16 cellular contexts compared by ENCODE assay signal in genomic region chr7:101939136-101939695, GRCh38.
DNase-seq lines count a peak whose midpoint lies in the region; ATAC-seq and TF ChIP-seq lines count a peak whose summit lies in the region.
"Had no signal": no experiment of that assay in that cellular context is flagged by ENCODE, and none has a peak within 500 bp of the region (broad histone marks: within the 10 kb centered on the region; RNA-seq: fewer than 3 reads in every experiment).

No MANE protein-coding gene starts in this region.

- no peak overlapping the region for H3K27ac Mint-ChIP-seq in naive thymus-derived CD8-positive, alpha-beta T cell
- H3K27ac Mint-ChIP-seq in CD4-positive, alpha-beta memory T cell = no peak overlapping the region
- H3K27ac Mint-ChIP-seq: activated naive CD8-positive, alpha-beta T cell treated with anti-CD3 and anti-CD28 coated beads, Interleukin-2, amount 10 ng/mL, durations not matched to agents 7 days and 5 days; activated T-cell treated with anti-CD3 and anti-CD28 coated beads, Interleukin-2, amount 50 U/mL, for 24 hours; immature natural killer cell had no signal

- H3K36me3 ChIP-seq in OCI-LY3 (replicated peaks; ENCODE audit: low read depth, low read length) = peaks cover 7% of the 10 kb centered on the region
- no peaks in the 10 kb centered on the region for H3K36me3 ChIP-seq in CD4-positive, alpha-beta memory T cell (ENCODE audit: insufficient read depth, low read length)
- H3K36me3 ChIP-seq: breast epithelium had no signal

- H3K4me2 ChIP-seq in OCI-LY3 (ENCODE audit: low read length) = 0 out of 2 replicates have a peak overlapping the region, but pooled peaks have one; percentile 25

- peak; percentile 57 for ATAC-seq in GM21723 (IDR thresholded peaks at IDR 0.05; ENCODE audit: unreplicated experiment)
- ATAC-seq in sciatic nerve = no peak
- ATAC-seq in naive thymus-derived CD8-positive, alpha-beta T cell = no peak
- no peak for ATAC-seq in HG03354 (IDR thresholded peaks at IDR 0.05; ENCODE audit: poor library complexity, severe bottlenecking, unreplicated experiment)

- peaks cover 59% of the 10 kb centered on the region for H4K20me1 ChIP-seq in OCI-LY3 (ENCODE audit: insufficient read depth, low read length)

- POLR2A ChIA-PET in naive thymus-derived CD8-positive, alpha-beta T cell (lab: Charles Lee) = no interaction called here
- POLR2A ChIA-PET in CD4-positive, alpha-beta memory T cell (lab: Charles Lee; ENCODE audit: partially characterized antibody) = no interaction called here

- no peak overlapping the region for H3K9ac ChIP-seq in OCI-LY3 (ENCODE audit: low read length)

- H3K4me1 ChIP-seq in OCI-LY3 (ENCODE audit: low read length) = peaks cover 64% of the 10 kb centered on the region
- no peaks in the 10 kb centered on the region for H3K4me1 ChIP-seq in CD4-positive, alpha-beta memory T cell (ENCODE audit: insufficient read depth, low read length)
- H3K4me1 ChIP-seq: breast epithelium had no signal

- no peaks in the 10 kb centered on the region for H3K9me3 Mint-ChIP-seq in naive thymus-derived CD8-positive, alpha-beta T cell
- H3K9me3 Mint-ChIP-seq in CD4-positive, alpha-beta memory T cell = peaks cover 0 to 2% (median 0%) of the 10 kb centered on the region in 8 donors
- H3K9me3 Mint-ChIP-seq: activated naive CD8-positive, alpha-beta T cell treated with anti-CD3 and anti-CD28 coated beads, Interleukin-2, amount 10 ng/mL, durations not matched to agents 7 days and 5 days; activated T-cell treated with anti-CD3 and anti-CD28 coated beads, Interleukin-2, amount 50 U/mL, for 24 hours; immature natural killer cell had no signal

- H3K9me3 ChIP-seq in OCI-LY3 (ENCODE audit: insufficient read depth, low read length) = 0 out of 2 replicates have a peak, but pooled peaks cover 3% of the 10 kb centered on the region
- no peaks in the 10 kb centered on the region for H3K9me3 ChIP-seq in CD4-positive, alpha-beta memory T cell (ENCODE audit: control insufficient read depth in 1 of 2, low read length in 2 of 2)
- H3K9me3 ChIP-seq: breast epithelium, SJSA1 had no signal

- CTCF ChIA-PET in CD4-positive, alpha-beta memory T cell (lab: Charles Lee; ENCODE audit: partially characterized antibody) = no interaction called here

- no peaks in the 10 kb centered on the region for H3K27me3 Mint-ChIP-seq in naive thymus-derived CD8-positive, alpha-beta T cell
- H3K27me3 Mint-ChIP-seq in CD4-positive, alpha-beta memory T cell = no peaks in the 10 kb centered on the region
- H3K27me3 Mint-ChIP-seq: activated naive CD8-positive, alpha-beta T cell treated with anti-CD3 and anti-CD28 coated beads, Interleukin-2, amount 10 ng/mL, durations not matched to agents 7 days and 5 days; activated T-cell treated with anti-CD3 and anti-CD28 coated beads, Interleukin-2, amount 50 U/mL, for 24 hours had no signal

- no peak overlapping the region for H3K4me3 Mint-ChIP-seq in naive thymus-derived CD8-positive, alpha-beta T cell
- H3K4me3 Mint-ChIP-seq in CD4-positive, alpha-beta memory T cell = no peak overlapping the region
- H3K4me3 Mint-ChIP-seq: activated naive CD8-positive, alpha-beta T cell treated with anti-CD3 and anti-CD28 coated beads, Interleukin-2, amount 10 ng/mL, durations not matched to agents 7 days and 5 days; activated T-cell treated with anti-CD3 and anti-CD28 coated beads, Interleukin-2, amount 50 U/mL, for 24 hours; immature natural killer cell had no signal

- intact Hi-C loops in sciatic nerve (cut with DNase I) = no loop called here
- intact Hi-C loops in CD4-positive, alpha-beta memory T cell (cut with micrococcal nuclease) = no loop called here

- no peaks in the 10 kb centered on the region for H3K36me3 Mint-ChIP-seq in naive thymus-derived CD8-positive, alpha-beta T cell
- H3K36me3 Mint-ChIP-seq in CD4-positive, alpha-beta memory T cell = peaks cover 1 to 3% of the 10 kb centered on the region in 2 donors
- H3K36me3 Mint-ChIP-seq: activated naive CD8-positive, alpha-beta T cell treated with anti-CD3 and anti-CD28 coated beads, Interleukin-2, amount 10 ng/mL, durations not matched to agents 7 days and 5 days; immature natural killer cell had no signal

- no peak overlapping the region for H3K4me3 ChIP-seq in GM12864 (ENCODE audit: low read depth, low read length)
- H3K4me3 ChIP-seq in OCI-LY3 (ENCODE audit: low read length) = no peak overlapping the region
- no peak overlapping the region for H3K4me3 ChIP-seq in CD4-positive, alpha-beta memory T cell (ENCODE audit: low read length in 2 of 2)
- H3K4me3 ChIP-seq: breast epithelium, SJSA1 had no signal

- H3K27me3 ChIP-seq in OCI-LY3 (ENCODE audit: low read depth, low read length) = no peaks in the 10 kb centered on the region; the same call in 1 of the 2 replicates
- H3K27me3 ChIP-seq in CD4-positive, alpha-beta memory T cell (ENCODE audit: insufficient read depth, low read length) = no peaks in the 10 kb centered on the region
- H3K27me3 ChIP-seq: breast epithelium, SJSA1 had no signal

- no peak overlapping the region for H2AFZ ChIP-seq in OCI-LY3 (ENCODE audit: low read depth, low read length)

- no peak overlapping the region for H3K27ac ChIP-seq in OCI-LY3 (ENCODE audit: low read length)
- no peak overlapping the region for H3K27ac ChIP-seq in CD4-positive, alpha-beta memory T cell (ENCODE audit: low read depth, low read length)
- H3K27ac ChIP-seq: breast epithelium, SJSA1 had no signal

- H3K4me1 Mint-ChIP-seq in naive thymus-derived CD8-positive, alpha-beta T cell = peaks cover 8 to 20% (median 11%) of the 10 kb centered on the region in 4 donors
- peaks cover 3 to 8% (median 6%) of the 10 kb centered on the region in 4 donors for H3K4me1 Mint-ChIP-seq in CD4-positive, alpha-beta memory T cell

- no peak for TF ChIP-seq CTCF in GM12864 (IDR thresholded peaks at IDR 0.05; ENCODE audit: low read depth, low read length, missing control alignments)
- no peak for TF ChIP-seq CTCF in OCI-LY3 (IDR thresholded peaks at IDR 0.05; ENCODE audit: low read depth, low read length)

- H3K79me2 ChIP-seq in OCI-LY3 (ENCODE audit: low read length) = peaks cover 49% of the 10 kb centered on the region

- peak; percentile 38 for DNase-seq in GM12864 (ENCODE audit: low read depth)
- peak; percentile 22 for DNase-seq in sciatic nerve (ENCODE audit: low spot score)
- DNase-seq in kidney tubule cell (ENCODE audit: low spot score) = no peak
- no peak for DNase-seq in naive thymus-derived CD8-positive, alpha-beta T cell
- DNase-seq in CD4-positive, alpha-beta memory T cell = no peak
- DNase-seq: activated CD4-positive, alpha-beta T cell treated with anti-CD3 and anti-CD28 coated beads, Interleukin-2, amount 50 U/mL, for 48 hours; activated naive CD8-positive, alpha-beta T cell treated with anti-CD3 and anti-CD28 coated beads, Interleukin-2, amount 10 ng/mL, durations not matched to agents 7 days and 5 days; activated T-cell treated with anti-CD3 and anti-CD28 coated beads, Interleukin-2, amount 50 U/mL, for 24 hours; erythroblast; immature natural killer cell; NCI-H1694 treated with DMSO at 0.1 percent for 48 hours had no signal

Comparison
In these comparisons a context has a peak if more than half of its experiments do, and no peak if none do; other contexts are left out.
1. DNase-seq: peak in GM12864 (single experiment) and sciatic nerve (single experiment); none in kidney tubule cell (single experiment), naive thymus-derived CD8-positive, alpha-beta T cell (0 of 10) and CD4-positive, alpha-beta memory T cell (0 of 5).